ENCODE assay signal across 29 cellular contexts in the genomic region with DNA sequence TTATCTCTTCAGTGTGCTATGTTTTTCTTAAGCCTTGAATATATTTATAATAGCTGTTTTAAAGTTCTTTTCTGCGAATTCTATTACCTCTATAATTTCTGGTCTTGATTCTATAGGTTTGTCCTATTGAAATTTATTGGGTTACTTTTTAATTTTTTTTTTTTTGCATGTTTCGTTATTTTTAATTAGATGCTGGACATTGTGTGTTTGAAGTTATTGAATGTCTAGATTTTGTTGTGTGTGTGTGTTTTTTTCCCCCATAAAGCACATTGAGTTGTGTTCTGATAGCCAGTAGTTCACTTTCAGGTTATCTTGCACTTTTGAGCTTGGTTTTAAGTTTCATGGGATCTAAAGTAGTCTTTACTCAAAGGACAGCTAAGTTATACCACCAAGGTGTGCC.
"Had no signal": no experiment of that assay in that cellular context is flagged by ENCODE, and none has a peak within 500 bp of the region (broad histone marks: within the 10 kb centered on the region; RNA-seq: fewer than 3 reads in every experiment).

No MANE protein-coding gene starts in this region.

- H3K36me3 Mint-ChIP-seq: natural killer cell; stimulated activated effector memory CD8-positive, alpha-beta T cell treated with anti-CD3 and anti-CD28 coated beads, Interleukin-12 subunit alpha, Interleukin-12 subunit beta, amount 100 ng/mL, for 72 hours; stimulated activated naive B cell treated with anti-CD40 and anti-IgM and Interleukin-4, amounts not matched to agents 10 μg/mL and 1 μg/mL and 100 μg/mL, for 72 hours; type B pancreatic cell had no signal

- H3K4me3 Mint-ChIP-seq: naive thymus-derived CD4-positive, alpha-beta T cell; natural killer cell; nephron progenitor cell; neural crest cell; stimulated activated effector memory CD8-positive, alpha-beta T cell treated with anti-CD3 and anti-CD28 coated beads, Interleukin-12 subunit alpha, Interleukin-12 subunit beta, amount 100 ng/mL, for 72 hours; stimulated activated naive B cell treated with anti-CD40 and anti-IgM and Interleukin-4, amounts not matched to agents 10 μg/mL and 1 μg/mL and 100 μg/mL, for 72 hours; stimulated activated naive CD8-positive, alpha-beta T cell treated with anti-CD3 and anti-CD28 coated beads, Interleukin-15, Interleukin-2, amounts not matched to agents 100 ng/mL and 50 ng/mL, for 24 hours; type B pancreatic cell had no signal

- H3K27ac Mint-ChIP-seq: naive thymus-derived CD4-positive, alpha-beta T cell; natural killer cell; nephron progenitor cell; progenitor cell of endocrine pancreas; stimulated activated effector memory CD8-positive, alpha-beta T cell treated with anti-CD3 and anti-CD28 coated beads, Interleukin-12 subunit alpha, Interleukin-12 subunit beta, amount 100 ng/mL, for 72 hours; stimulated activated naive B cell treated with anti-CD40 and anti-IgM and Interleukin-4, amounts not matched to agents 10 μg/mL and 1 μg/mL and 100 μg/mL, for 72 hours; stimulated activated naive CD8-positive, alpha-beta T cell treated with anti-CD3 and anti-CD28 coated beads, Interleukin-15, Interleukin-2, amounts not matched to agents 100 ng/mL and 50 ng/mL, for 24 hours; type B pancreatic cell had no signal

- H3K27me3 ChIP-seq: right lobe of liver, sigmoid colon, stomach, thyroid gland, tibial nerve, upper lobe of right lung, uterus had no signal

- H3K9me3 Mint-ChIP-seq: type B pancreatic cell had no signal

- FAIRE-seq: small intestine had no signal

- H3K27me3 Mint-ChIP-seq: type B pancreatic cell had no signal

- DNase-seq: naive thymus-derived CD4-positive, alpha-beta T cell; natural killer cell; nephron progenitor cell; nucleus accumbens; posterior cingulate gyrus; psoas muscle; right cardiac atrium; right lobe of liver; sigmoid colon; small intestine; stimulated activated CD4-positive, alpha-beta T cell treated with anti-CD3 and anti-CD28 coated beads, Interleukin-15, amount 100 ng/mL, for 24 hours; stimulated activated CD4-positive, alpha-beta T cell treated with anti-CD3 and anti-CD28 coated beads, Interleukin-2, amount 100 ng/mL, for 24 hours; stimulated activated CD4-positive, alpha-beta T cell treated with anti-CD3 and anti-CD28 coated beads, Interleukin-2, amount 100 ng/mL, for 48 hours; stimulated activated CD4-positive, alpha-beta T cell treated with anti-CD3 and anti-CD28 coated beads, Interleukin-4, amount 100 ng/mL, for 24 hours; stimulated activated naive B cell treated with anti-CD40 and anti-IgM and Interleukin-4, amounts not matched to agents 10 μg/mL and 1 μg/mL and 100 μg/mL, for 72 hours; stimulated activated naive CD4-positive, alpha-beta T cell treated with Interleukin-2 at 50 U/mL for 16 hours; stomach; thyroid gland; upper lobe of right lung; uterus had no signal

- ATAC-seq: naive thymus-derived CD4-positive, alpha-beta T cell; natural killer cell; psoas muscle; right cardiac atrium; stimulated activated effector memory CD8-positive, alpha-beta T cell treated with anti-CD3 and anti-CD28 coated beads, Interleukin-12 subunit alpha, Interleukin-12 subunit beta, amount 100 ng/mL, for 72 hours; stimulated activated naive B cell treated with anti-CD40 and anti-IgM and Interleukin-4, amounts not matched to agents 10 μg/mL and 1 μg/mL and 100 μg/mL, for 72 hours; upper lobe of right lung had no signal

- H3K9me3 ChIP-seq: neutrophil, right lobe of liver, thyroid gland had no signal

- H3K9ac ChIP-seq: parathyroid adenoma had no signal

- H3K36me3 ChIP-seq: neutrophil, right lobe of liver, sigmoid colon, stomach, thoracic aorta, thyroid gland, tibial nerve, upper lobe of right lung, uterus had no signal

- H3K4me1 ChIP-seq: parathyroid adenoma, psoas muscle, upper lobe of right lung, uterus had no signal

- H3K27ac ChIP-seq: neutrophil, parathyroid adenoma, psoas muscle, sigmoid colon, stomach, thoracic aorta, thyroid gland, tibial nerve, upper lobe of right lung, uterus had no signal

- H3K4me1 Mint-ChIP-seq: natural killer cell; stimulated activated effector memory CD8-positive, alpha-beta T cell treated with anti-CD3 and anti-CD28 coated beads, Interleukin-12 subunit alpha, Interleukin-12 subunit beta, amount 100 ng/mL, for 72 hours; stimulated activated naive B cell treated with anti-CD40 and anti-IgM and Interleukin-4, amounts not matched to agents 10 μg/mL and 1 μg/mL and 100 μg/mL, for 72 hours had no signal

- H3K4me3 ChIP-seq: psoas muscle, right lobe of liver, sigmoid colon, stomach, thoracic aorta, thyroid gland, tibial nerve, upper lobe of right lung, uterus had no signal
